In the genomic region with DNA sequence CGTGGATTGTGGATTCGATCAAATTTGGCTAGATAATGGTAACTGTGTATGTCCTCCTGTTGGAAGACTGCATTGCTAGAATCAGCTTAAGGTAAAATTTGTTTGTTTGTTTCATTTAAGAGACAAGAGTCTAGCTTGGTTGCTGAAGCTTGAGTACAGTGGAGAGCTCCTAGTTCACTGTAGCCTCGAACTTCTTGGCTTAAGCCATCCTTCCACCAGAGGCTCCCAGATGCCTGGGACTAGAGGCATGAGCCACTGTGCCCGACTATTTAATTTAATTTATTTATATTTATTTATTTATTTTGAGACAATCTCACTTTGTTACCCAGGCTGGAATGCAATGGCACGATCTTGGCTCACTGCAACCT, we compare ENCODE assay signal across 9 cellular contexts. TPM values are rescaled to one million over a fixed set of nuclear protein-coding genes. Genes with fewer than 3 reads are reported as not detected.
DNase-seq lines count a peak whose midpoint lies in the region; ATAC-seq, FAIRE-seq and TF ChIP-seq lines count a peak whose summit lies in the region.
"Had no signal": no experiment of that assay in that cellular context is flagged by ENCODE, and none has a peak within 500 bp of the region (broad histone marks: within the 10 kb centered on the region; RNA-seq: fewer than 3 reads in every experiment).

No MANE protein-coding gene starts in this region.

- intact Hi-C loops in GM12878 (cut with micrococcal nuclease; ENCODE audit: unreplicated experiment) = no loop called here

- H3K27me3 ChIP-seq in GM12878 (replicated peaks in 1 of 2; ENCODE audit: control insufficient read depth in 2 of 2, insufficient read depth in 2 of 2, low read length in 1 of 2) = no peaks in the 10 kb centered on the region

- 82% methylated on average over 5 of the region's 5 CpGs for WGBS in GM12878 (ENCODE audit: insufficient coverage, insufficient replicate concordance, low lambda C conversion rate, missing lambda C conversion rate)

- ATAC-seq in GM12878 (no peak), GM21619 (IDR thresholded peaks at IDR 0.05; ENCODE audit: unreplicated experiment) (no peak)

- no peak overlapping the region for H3K27ac ChIP-seq in GM12878 (ENCODE audit: control insufficient read depth, insufficient read depth)

- no peak for TF ChIP-seq EP300 in GM12878 (IDR thresholded peaks at IDR 0.05; ENCODE audit: borderline replicate concordance in 1 of 2, control insufficient read depth in 1 of 2, low read depth in 2 of 2, low read length in 2 of 2)

- no peaks in the 10 kb centered on the region for H3K9me3 Mint-ChIP-seq in HFFc6
- H3K9me3 Mint-ChIP-seq in mesothelial cell of epicardium = no peaks in the 10 kb centered on the region

- FAIRE-seq in GM12878 (lab: Jason Lieb, UNC) = no peak

- in situ Hi-C loops in GM12878 (cut with MboI) = no loop called here

- H3K27me3 Mint-ChIP-seq in HFFc6 (ENCODE audit: insufficient read depth) (no peaks in the 10 kb centered on the region), mesothelial cell of epicardium (ENCODE audit: low read depth) (no peaks in the 10 kb centered on the region)

- no peak for TF ChIP-seq POLR2A in GM12878 (IDR thresholded peaks at IDR 0.05; ENCODE audit: low read depth, low read length)

- H3K9me3 ChIP-seq in GM12878 (replicated peaks; ENCODE audit: control insufficient read depth, insufficient read depth, low read length) = no peaks in the 10 kb centered on the region

- no peak overlapping the region for H2AFZ ChIP-seq in GM12878 (ENCODE audit: control insufficient read depth, low read depth, low read length)

- TF ChIP-seq CTCF in AG09309 (IDR thresholded peaks at IDR 0.05; ENCODE audit: control insufficient read depth, insufficient read depth, low read depth, low read length, missing control alignments) (no peak), HFFc6 (IDR thresholded peaks at IDR 0.05) (no peak), GM12878 (IDR thresholded peaks at IDR 0.05 in 2 of 3, conservative IDR thresholded peaks at IDR 0.05 in 1 of 3; ENCODE audit: control insufficient read depth in 2 of 3, extremely low read depth in 1 of 3, insufficient read depth in 1 of 3, low read depth in 3 of 3, low read length in 3 of 3) (no peak), mesothelial cell of epicardium (IDR thresholded peaks at IDR 0.05; ENCODE audit: unreplicated experiment) (no peak)

- no peaks in the 10 kb centered on the region for H4K20me1 ChIP-seq in GM12878 (ENCODE audit: control insufficient read depth, insufficient read depth)

- TSS peak; percentile 83 for BruUV-seq in GM12878 (replicated peaks; lab: Mats Ljungman, UMichigan)

- SMC1A ChIA-PET in GM12878 (lab: Charles Lee; ENCODE audit: uncharacterized antibody, unreplicated experiment) = interaction anchor here (0.6 to 2.1 kb wide), 7 partner anchors 11 to 231 kb away, joined by 3 to 9 read pairs (median 4); no protein-coding TSS in a partner anchor

- CTCF ChIA-PET in GM12878 (lab: Yijun Ruan, JAX) = interaction anchor here (0.9 to 4.7 kb wide), 4 partner anchors 8 to 122 kb away, joined by 3 to 42 read pairs (median 8); no protein-coding TSS in a partner anchor

- no peak for TF ChIP-seq RAD21 in GM12878 (IDR thresholded peaks at IDR 0.05; ENCODE audit: insufficient read depth, low read depth, low read length)

- H3K4me1 Mint-ChIP-seq in HFFc6 (ENCODE audit: low read depth) = peaks cover 33% of the 10 kb centered on the region
- H3K4me1 Mint-ChIP-seq in mesothelial cell of epicardium = peaks cover 41% of the 10 kb centered on the region

- H3K36me3 Mint-ChIP-seq in HFFc6 (ENCODE audit: low read depth) = no peaks in the 10 kb centered on the region
- peaks cover 2% of the 10 kb centered on the region for H3K36me3 Mint-ChIP-seq in mesothelial cell of epicardium

- H3K4me3 ChIP-seq in AG09309 (ENCODE audit: control insufficient read depth, low read depth, low read length) (peak overlapping the region; percentile 93; the same call in 1 of the 2 replicates), GM12878 (peak overlapping the region; percentile 90)

- H3K36me3 ChIP-seq in GM12878 (ENCODE audit: control insufficient read depth in 2 of 2, insufficient read depth in 2 of 2, low read length in 1 of 2) = no peaks in the 10 kb centered on the region

- POLR2A ChIA-PET in GM12878 (lab: Charles Lee) = interaction anchor here (0.6 to 1.5 kb wide), 9 partner anchors 11 to 763 kb away, joined by 3 to 8 read pairs (median 3); no protein-coding TSS in a partner anchor

- H3K4me3 Mint-ChIP-seq in HFFc6 (peak overlapping the region; percentile 97), mesothelial cell of epicardium (peak overlapping the region; percentile 95)

- peaks cover 11% of the 10 kb centered on the region for H3K4me1 ChIP-seq in GM12878 (ENCODE audit: control insufficient read depth, insufficient read depth, low read length)

- no peak for DNase-seq in AG09309 (ENCODE audit: low read depth)
- DNase-seq in HFFc6 = no peak
- DNase-seq in GM12878 (ENCODE audit: low read depth, low spot score) = no peak
- no peak for DNase-seq in mesothelial cell of epicardium (ENCODE audit: low spot score in 2 of 2, unreplicated experiment in 2 of 2)
- DNase-seq in NCI-H2081 (lab: John Stamatoyannopoulos, UW) = no peak
- DNase-seq in mucosa of gallbladder (ENCODE audit: low spot score) = no peak
- no peak for DNase-seq in NCI-H524 treated with DMSO at 0.1 percent for 48 hours (lab: John Stamatoyannopoulos, UW)
- DNase-seq: NCI-H226 had no signal

- peak overlapping the region; percentile 77 for H3K4me2 ChIP-seq in GM12878 (ENCODE audit: control insufficient read depth, insufficient read depth)

- peaks cover 32% of the 10 kb centered on the region for H3K79me2 ChIP-seq in GM12878 (ENCODE audit: control insufficient read depth, insufficient read depth, low read length)

- RAD21 ChIA-PET in GM12878 (lab: Charles Lee; ENCODE audit: unreplicated experiment) = interaction anchor here (0.6 to 4.1 kb wide), 9 partner anchors 11 to 514 kb away, joined by 3 to 31 read pairs (median 3); a partner anchor contains a TSS

- no peak overlapping the region for H3K27ac Mint-ChIP-seq in HFFc6
- peak overlapping the region; percentile 99 for H3K27ac Mint-ChIP-seq in mesothelial cell of epicardium

- peak overlapping the region; percentile 82 for H3K9ac ChIP-seq in GM12878 (ENCODE audit: control insufficient read depth, insufficient read depth, low read length)

TF ChIP-seq in GM12878, 131 proteins besides CTCF, POLR2A, EP300 and RAD21 (continues in another document):
- TF ChIP-seq, protein P1, sequence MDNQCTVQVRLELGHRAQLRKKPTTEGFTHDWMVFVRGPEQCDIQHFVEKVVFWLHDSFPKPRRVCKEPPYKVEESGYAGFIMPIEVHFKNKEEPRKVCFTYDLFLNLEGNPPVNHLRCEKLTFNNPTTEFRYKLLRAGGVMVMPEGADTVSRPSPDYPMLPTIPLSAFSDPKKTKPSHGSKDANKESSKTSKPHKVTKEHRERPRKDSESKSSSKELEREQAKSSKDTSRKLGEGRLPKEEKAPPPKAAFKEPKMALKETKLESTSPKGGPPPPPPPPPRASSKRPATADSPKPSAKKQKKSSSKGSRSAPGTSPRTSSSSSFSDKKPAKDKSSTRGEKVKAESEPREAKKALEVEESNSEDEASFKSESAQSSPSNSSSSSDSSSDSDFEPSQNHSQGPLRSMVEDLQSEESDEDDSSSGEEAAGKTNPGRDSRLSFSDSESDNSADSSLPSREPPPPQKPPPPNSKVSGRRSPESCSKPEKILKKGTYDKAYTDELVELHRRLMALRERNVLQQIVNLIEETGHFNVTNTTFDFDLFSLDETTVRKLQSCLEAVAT (IDR thresholded peaks at IDR 0.05) = peak; percentile 43
- TF ChIP-seq POLR2AphosphoS5 (IDR thresholded peaks at IDR 0.05; ENCODE audit: low read length) = no peak

RNA-seq across cellular contexts. Expression of a gene that starts 1.5 kb away (rescaled TPM):
- 10 to 100 TPM; 19.9 to 24.4 (median 23.8) TPM for total RNA-seq in HFFc6 (2021; fragmentation: NEBNext Ultra II Directional; extraction: Animal tissue kit (Norgen Biotek cat#: 25700))
- 25.2 and 26.3 TPM in 2 replicates for total RNA-seq in GM12878 (2013; cell fraction: nucleolus; rRNA removed)
- 10.1 and 10.4 TPM in 2 replicates for total RNA-seq in GM12878 (2014; rRNA removed)
- total RNA-seq in GM12878 (2014; rRNA removed; fragmentation: Illumina TruSeq; extraction: Trizol) = 12.4 and 13.1 TPM in 2 replicates
- total RNA-seq in GM12878 (2021) = 25.4 and 28.7 TPM in 2 replicates
- 9.2 TPM for polyA plus RNA-seq in GM12878 (2011; ENCODE audit: low read depth)
- polyA plus RNA-seq in GM12878 (2011; rRNA removed) = 9.1 and 10.4 TPM in 2 replicates
- 9.5 and 16.4 TPM in 2 replicates for polyA plus RNA-seq in GM12878 (2011; cell fraction: cytosol; rRNA removed)
- 5.5 and 9.3 TPM in 2 replicates for polyA plus RNA-seq in GM12878 (2011; cell fraction: nucleus; rRNA removed)
- polyA plus RNA-seq in GM12878 (2012) = 11.5 and 13.2 TPM in 2 replicates
- polyA plus RNA-seq in GM12878 (2014; fragmentation: Illumina TruSeq; extraction: Trizol) = 34.2 and 37.7 TPM in 2 replicates
- polyA plus RNA-seq in GM12878 (2014; fragmentation: Nextera tagmentation; extraction: Ambion mirVana) = 1 to 10 TPM; 8.9 to 9.3 TPM
- polyA plus RNA-seq in GM12878 (2014; rRNA removed) = 12.5 and 12.9 TPM in 2 replicates
- polyA plus RNA-seq in GM12878 (2016; fragmentation: Nextera tagmentation; extraction: Ambion mirVana) = 10 to 100 TPM; 16.9 to 19.0 TPM
- polyA minus RNA-seq in GM12878 (2011; rRNA and poly(A)+ RNA removed) = 10.5 and 13.9 TPM in 2 replicates
- polyA minus RNA-seq in GM12878 (2011; cell fraction: cytosol; rRNA and poly(A)+ RNA removed) = 6.4 and 7.0 TPM in 2 replicates
- polyA minus RNA-seq in GM12878 (2011; cell fraction: nucleus; rRNA and poly(A)+ RNA removed) = 3.9 and 5.2 TPM in 2 replicates
- total RNA-seq in mesothelial cell of epicardium = 67.4 to 69.8 TPM (median 67.5 TPM) in 3 replicates
- 36.5 TPM for total RNA-seq in mucosa of gallbladder

RNA-seq across cellular contexts. Expression of a gene that starts 42.2 kb away (rescaled TPM):
- total RNA-seq in HFFc6 (2021; fragmentation: NEBNext Ultra II Directional; extraction: Animal tissue kit (Norgen Biotek cat#: 25700)) = 10 to 100 TPM; 13.9 to 18.4 (median 15.8) TPM
- total RNA-seq in GM12878 (2013; cell fraction: nucleolus; rRNA removed) = 9.5 and 11.8 TPM in 2 replicates
- total RNA-seq in GM12878 (2014; rRNA removed) (24.1 and 24.9 TPM in 2 replicates), GM12878 (2014; rRNA removed; fragmentation: Illumina TruSeq; extraction: Trizol) (21.2 and 23.9 TPM in 2 replicates), GM12878 (2021) (19.3 and 21.9 TPM in 2 replicates), mesothelial cell of epicardium (9.2 to 11.7 TPM (median 9.9 TPM) in 3 replicates), mucosa of gallbladder (13.1 TPM)
- 14.2 TPM for polyA plus RNA-seq in GM12878 (2011; ENCODE audit: low read depth)
- polyA plus RNA-seq in GM12878 (2011; rRNA removed) (42.2 and 45.7 TPM in 2 replicates), GM12878 (2014; fragmentation: Illumina TruSeq; extraction: Trizol) (28.1 and 33.5 TPM in 2 replicates), GM12878 (2014; fragmentation: Nextera tagmentation; extraction: Ambion mirVana) (10 to 100 TPM; 31.3 to 33.3 TPM), GM12878 (2014; rRNA removed) (20.9 and 22.1 TPM in 2 replicates), GM12878 (2016; fragmentation: Nextera tagmentation; extraction: Ambion mirVana) (10 to 100 TPM; 23.1 to 25.7 TPM)
- polyA plus RNA-seq in GM12878 (2011; cell fraction: cytosol; rRNA removed) = 58.9 and 63.9 TPM in 2 replicates
- 44.0 and 46.6 TPM in 2 replicates for polyA plus RNA-seq in GM12878 (2011; cell fraction: nucleus; rRNA removed)
- polyA plus RNA-seq in GM12878 (2012) = 15.1 and 20.4 TPM in 2 replicates
- polyA minus RNA-seq in GM12878 (2011; rRNA and poly(A)+ RNA removed) = 132 and 144 TPM in 2 replicates
- 21.4 and 21.5 TPM in 2 replicates for polyA minus RNA-seq in GM12878 (2011; cell fraction: cytosol; rRNA and poly(A)+ RNA removed)
- 8.7 and 12.5 TPM in 2 replicates for polyA minus RNA-seq in GM12878 (2011; cell fraction: nucleus; rRNA and poly(A)+ RNA removed)
